In genomic region chr20:5843054-5843731, GRCh38 we compare ENCODE assay signal across 11 cellular contexts.
DNase-seq lines count a peak whose midpoint lies in the region; ATAC-seq and TF ChIP-seq lines count a peak whose summit lies in the region.
"Had no signal": no experiment of that assay in that cellular context is flagged by ENCODE, and none has a peak within 500 bp of the region (broad histone marks: within the 10 kb centered on the region; RNA-seq: fewer than 3 reads in every experiment).

No MANE protein-coding gene starts in this region.

- no peak for TF ChIP-seq POLR2A in esophagus muscularis mucosa (IDR thresholded peaks at IDR 0.05; ENCODE audit: low read depth)

- TF ChIP-seq CTCF in tibial artery (IDR thresholded peaks at IDR 0.05) = no peak
- TF ChIP-seq CTCF in esophagus muscularis mucosa (IDR thresholded peaks at IDR 0.05) = no peak

- H3K4me3 Mint-ChIP-seq in activated CD4-positive, alpha-beta memory T cell treated with anti-CD3 and anti-CD28 coated beads, Interleukin-2, amount 10 ng/mL, durations not matched to agents 7 days and 5 days = no peak overlapping the region

- H3K9me3 Mint-ChIP-seq in activated CD4-positive, alpha-beta memory T cell treated with anti-CD3 and anti-CD28 coated beads, Interleukin-2, amount 10 ng/mL, durations not matched to agents 7 days and 5 days = no peaks in the 10 kb centered on the region

- ATAC-seq in GM19043 (IDR thresholded peaks at IDR 0.05; ENCODE audit: low read depth, unreplicated experiment) (peak; percentile 74), HG02943 (IDR thresholded peaks at IDR 0.05; ENCODE audit: low read depth, unreplicated experiment) (peak; percentile 64)

- 62% methylated on average over 5 of the region's 5 CpGs for whole genome bisulfite sequencing in esophagus muscularis mucosa

- intact Hi-C loops in tibial artery (cut with DNase I; ENCODE audit: low total_unique reads) = no loop called here
- intact Hi-C loops in esophagus muscularis mucosa (cut with DNase I) = no loop called here

- H3K36me3 ChIP-seq in tibial artery (no peaks in the 10 kb centered on the region), esophagus muscularis mucosa (no peaks in the 10 kb centered on the region)

- no peaks in the 10 kb centered on the region for H3K9me3 ChIP-seq in tibial artery
- H3K9me3 ChIP-seq in esophagus muscularis mucosa = peaks cover 0 to 7% (median 0%) of the 10 kb centered on the region in 4 donors

- peak overlapping the region; percentile 24 for H3K27ac Mint-ChIP-seq in activated CD4-positive, alpha-beta memory T cell treated with anti-CD3 and anti-CD28 coated beads, Interleukin-2, amount 10 ng/mL, durations not matched to agents 7 days and 5 days

- no peaks in the 10 kb centered on the region for H3K27me3 Mint-ChIP-seq in activated CD4-positive, alpha-beta memory T cell treated with anti-CD3 and anti-CD28 coated beads, Interleukin-2, amount 10 ng/mL, durations not matched to agents 7 days and 5 days

- H3K36me3 Mint-ChIP-seq in activated CD4-positive, alpha-beta memory T cell treated with anti-CD3 and anti-CD28 coated beads, Interleukin-2, amount 10 ng/mL, durations not matched to agents 7 days and 5 days (ENCODE audit: low read depth) = peaks cover 5% of the 10 kb centered on the region

- CTCF ChIA-PET in activated CD4-positive, alpha-beta memory T cell treated with anti-CD3 and anti-CD28 coated beads, Interleukin-2, amount 10 ng/mL, durations not matched to agents 7 days and 5 days (lab: Charles Lee) = interaction anchor here (0.8 to 1.1 kb wide), 3 partner anchors 9 to 313 kb away, joined by 3 read pairs; no protein-coding TSS in a partner anchor

- H3K4me1 ChIP-seq in tibial artery (no peaks in the 10 kb centered on the region), esophagus muscularis mucosa (peaks cover 7 to 33% (median 20%) of the 10 kb centered on the region in 4 donors)

- H3K4me1 Mint-ChIP-seq in activated CD4-positive, alpha-beta memory T cell treated with anti-CD3 and anti-CD28 coated beads, Interleukin-2, amount 10 ng/mL, durations not matched to agents 7 days and 5 days = peaks cover 38% of the 10 kb centered on the region

- H3K27ac ChIP-seq in tibial artery = no peak overlapping the region
- no peak overlapping the region for H3K27ac ChIP-seq in esophagus muscularis mucosa (replicated peaks in 1 of 4)
- H3K27ac ChIP-seq: epithelial cell of prostate had no signal

- TF ChIP-seq EP300 in esophagus muscularis mucosa (IDR thresholded peaks at IDR 0.05) = no peak

- DNase-seq in AG08395 (ENCODE audit: low spot score) = peak; percentile 20
- no peak for DNase-seq in activated CD4-positive, alpha-beta memory T cell treated with anti-CD3 and anti-CD28 coated beads, Interleukin-2, amount 10 ng/mL, durations not matched to agents 7 days and 5 days
- no peak for DNase-seq in LoVo (ENCODE audit: low spot score)
- no peak for DNase-seq in tibial artery
- DNase-seq in esophagus muscularis mucosa (ENCODE audit: extremely low spot score) = no peak
- no peak for DNase-seq in stimulated activated CD4-positive, alpha-beta T cell treated with anti-CD3 and anti-CD28 coated beads, Interleukin-4, amount 100 ng/mL, for 4 hours
- DNase-seq: activated CD4-positive, alpha-beta T cell treated with anti-CD3 and anti-CD28 coated beads for 48 hours; NCI-H526 treated with DMSO at 0.1 percent for 48 hours had no signal

- no peaks in the 10 kb centered on the region for H3K27me3 ChIP-seq in tibial artery
- no peaks in the 10 kb centered on the region for H3K27me3 ChIP-seq in esophagus muscularis mucosa

- POLR2A ChIA-PET in activated CD4-positive, alpha-beta memory T cell treated with anti-CD3 and anti-CD28 coated beads, Interleukin-2, amount 10 ng/mL, durations not matched to agents 7 days and 5 days (lab: Charles Lee) = interaction anchor here (0.8 to 2.2 kb wide), 3 partner anchors 19 to 104 kb away, joined by 4 to 8 read pairs (median 4); no protein-coding TSS in a partner anchor

- H3K4me3 ChIP-seq in tibial artery = no peak overlapping the region
- H3K4me3 ChIP-seq in esophagus muscularis mucosa = no peak overlapping the region
